In genomic region chr4:143286058-143286457, GRCh38 we compare ENCODE assay signal across 16 cellular contexts. TPM values are rescaled to one million over a fixed set of nuclear protein-coding genes. Genes with fewer than 3 reads are reported as not detected.
A peak's percentile ranks its signal among the peaks of the same experiment; 100 is the strongest.
DNase-seq lines count a peak whose midpoint lies in the region; ATAC-seq and TF ChIP-seq lines count a peak whose summit lies in the region.
"Had no signal": no experiment of that assay in that cellular context is flagged by ENCODE, and none has a peak within 500 bp of the region (broad histone marks: within the 10 kb centered on the region; RNA-seq: fewer than 3 reads in every experiment).

No MANE protein-coding gene starts in this region.

- no peak for ATAC-seq in activated naive CD4-positive, alpha-beta T cell treated with anti-CD3 and anti-CD28 coated beads, Interleukin-2, amount 50 U/mL, for 72 hours
- ATAC-seq in activated T-cell treated with anti-CD3 and anti-CD28 coated beads, Interleukin-2, amount 50 U/mL, for 4 hours = no peak
- ATAC-seq: activated naive CD8-positive, alpha-beta T cell treated with anti-CD3 and anti-CD28 coated beads, Interleukin-2, amount 50 U/mL, for 24 hours had no signal

- no peak overlapping the region for H3K9ac ChIP-seq in rectal smooth muscle tissue (ENCODE audit: low read length)

- no peak for TF ChIP-seq POLR2A in breast epithelium (IDR thresholded peaks at IDR 0.05)

- no peaks in the 10 kb centered on the region for H3K36me3 ChIP-seq in breast epithelium
- H3K36me3 ChIP-seq in right atrium auricular region = no peaks in the 10 kb centered on the region
- H3K36me3 ChIP-seq in rectal smooth muscle tissue (ENCODE audit: control insufficient read depth, insufficient read depth, low read length) = no peaks in the 10 kb centered on the region
- H3K36me3 ChIP-seq in BE2C = no peaks in the 10 kb centered on the region

- intact Hi-C loops in breast epithelium (cut with DNase I; ENCODE audit: low total_unique reads) (loop anchor here (5.0 kb wide), 1 partner anchor 64 kb away; no protein-coding TSS in a partner anchor), MCF 10A (cut with micrococcal nuclease) (no loop called here)

- H3K9me3 Mint-ChIP-seq in MCF 10A (ENCODE audit: unreplicated experiment) = no peaks in the 10 kb centered on the region
- no peaks in the 10 kb centered on the region for H3K9me3 Mint-ChIP-seq in activated naive CD4-positive, alpha-beta T cell treated with anti-CD3 and anti-CD28 coated beads, Interleukin-2, amount 50 U/mL, for 72 hours
- no peaks in the 10 kb centered on the region for H3K9me3 Mint-ChIP-seq in activated T-cell treated with anti-CD3 and anti-CD28 coated beads, Interleukin-2, amount 50 U/mL, for 4 hours
- H3K9me3 Mint-ChIP-seq: activated naive CD8-positive, alpha-beta T cell treated with anti-CD3 and anti-CD28 coated beads, Interleukin-2, amount 50 U/mL, for 24 hours had no signal

- H3K27ac ChIP-seq in breast epithelium (peak overlapping the region; percentile 48 to 57), right atrium auricular region (peak overlapping the region; percentile 55 to 57), rectal smooth muscle tissue (ENCODE audit: low read depth, low read length) (peak overlapping the region; percentile 38)
- H3K27ac ChIP-seq: 22Rv1 had no signal

- no peak overlapping the region for H3K27ac Mint-ChIP-seq in MCF 10A (ENCODE audit: low read depth, unreplicated experiment)
- no peak overlapping the region for H3K27ac Mint-ChIP-seq in activated naive CD4-positive, alpha-beta T cell treated with anti-CD3 and anti-CD28 coated beads, Interleukin-2, amount 50 U/mL, for 72 hours
- H3K27ac Mint-ChIP-seq: activated naive CD8-positive, alpha-beta T cell treated with anti-CD3 and anti-CD28 coated beads, Interleukin-2, amount 50 U/mL, for 24 hours; CD4-positive, CD25-positive, alpha-beta regulatory T cell had no signal

- no peak for DNase-seq in breast epithelium (ENCODE audit: low spot score in 2 of 2)
- no peak for DNase-seq in MCF 10A (ENCODE audit: unreplicated experiment)
- DNase-seq in right atrium auricular region (ENCODE audit: low spot score) = no peak
- DNase-seq in activated naive CD4-positive, alpha-beta T cell treated with anti-CD3 and anti-CD28 coated beads, Interleukin-2, amount 50 U/mL, for 72 hours (ENCODE audit: low spot score in 2 of 2) = no peak
- no peak for DNase-seq in activated T-cell treated with anti-CD3 and anti-CD28 coated beads, Interleukin-2, amount 50 U/mL, for 4 hours
- no peak for DNase-seq in BE2C
- DNase-seq in NCI-H524 (lab: John Stamatoyannopoulos, UW) = no peak
- DNase-seq: activated CD4-positive, alpha-beta T cell treated with anti-CD3 and anti-CD28 coated beads for 4 hours; activated naive CD8-positive, alpha-beta T cell treated with anti-CD3 and anti-CD28 coated beads, Interleukin-2, amount 50 U/mL, for 24 hours; activated T-cell treated with anti-CD3 and anti-CD28 coated beads for 4 hours; CD4-positive, CD25-positive, alpha-beta regulatory T cell; erythroblast; NCI-H1694; T-helper 2 cell had no signal

- peaks cover 17% of the 10 kb centered on the region for H3K4me1 Mint-ChIP-seq in MCF 10A (ENCODE audit: insufficient read depth, unreplicated experiment)
- no peaks in the 10 kb centered on the region for H3K4me1 Mint-ChIP-seq in activated T-cell treated with anti-CD3 and anti-CD28 coated beads, Interleukin-2, amount 50 U/mL, for 4 hours (ENCODE audit: low read depth)
- H3K4me1 Mint-ChIP-seq: activated naive CD8-positive, alpha-beta T cell treated with anti-CD3 and anti-CD28 coated beads, Interleukin-2, amount 50 U/mL, for 24 hours; CD4-positive, CD25-positive, alpha-beta regulatory T cell had no signal

- H3K36me3 Mint-ChIP-seq in MCF 10A (ENCODE audit: insufficient read depth, unreplicated experiment) = no peaks in the 10 kb centered on the region
- H3K36me3 Mint-ChIP-seq in activated naive CD4-positive, alpha-beta T cell treated with anti-CD3 and anti-CD28 coated beads, Interleukin-2, amount 50 U/mL, for 72 hours = no peaks in the 10 kb centered on the region
- H3K36me3 Mint-ChIP-seq in activated T-cell treated with anti-CD3 and anti-CD28 coated beads, Interleukin-2, amount 50 U/mL, for 4 hours (ENCODE audit: insufficient read depth) = no peaks in the 10 kb centered on the region
- H3K36me3 Mint-ChIP-seq: CD4-positive, CD25-positive, alpha-beta regulatory T cell had no signal

- H3K4me3 ChIP-seq in breast epithelium = no peak overlapping the region
- H3K4me3 ChIP-seq in right atrium auricular region = no peak overlapping the region
- no peak overlapping the region for H3K4me3 ChIP-seq in rectal smooth muscle tissue (ENCODE audit: low read length)
- H3K4me3 ChIP-seq in BE2C (ENCODE audit: low read depth, low read length) = no peak overlapping the region

- H3K4me3 Mint-ChIP-seq in MCF 10A (ENCODE audit: unreplicated experiment) = no peak overlapping the region
- no peak overlapping the region for H3K4me3 Mint-ChIP-seq in activated T-cell treated with anti-CD3 and anti-CD28 coated beads, Interleukin-2, amount 50 U/mL, for 4 hours
- H3K4me3 Mint-ChIP-seq: activated naive CD8-positive, alpha-beta T cell treated with anti-CD3 and anti-CD28 coated beads, Interleukin-2, amount 50 U/mL, for 24 hours; CD4-positive, CD25-positive, alpha-beta regulatory T cell had no signal

- POLR2A ChIA-PET in MCF 10A (lab: Yijun Ruan, JAX) = no interaction called here

- H3K4me1 ChIP-seq in breast epithelium (no peaks in the 10 kb centered on the region), right atrium auricular region (peaks cover 0 to 31% of the 10 kb centered on the region in 2 donors), rectal smooth muscle tissue (ENCODE audit: control insufficient read depth, insufficient read depth, low read length) (peaks cover 15% of the 10 kb centered on the region), BE2C (no peaks in the 10 kb centered on the region)

- no peaks in the 10 kb centered on the region for H3K9me3 ChIP-seq in breast epithelium
- no peaks in the 10 kb centered on the region for H3K9me3 ChIP-seq in right atrium auricular region
- no peaks in the 10 kb centered on the region for H3K9me3 ChIP-seq in BE2C

- CTCF ChIA-PET in MCF 10A (lab: Yijun Ruan, JAX) = interaction anchor here (0.8 kb wide), 1 partner anchor 1973 kb away, joined by 5 read pairs; no protein-coding TSS in a partner anchor

- H3K27me3 Mint-ChIP-seq in MCF 10A (ENCODE audit: insufficient read depth, unreplicated experiment) = no peaks in the 10 kb centered on the region
- H3K27me3 Mint-ChIP-seq in activated T-cell treated with anti-CD3 and anti-CD28 coated beads, Interleukin-2, amount 50 U/mL, for 4 hours (ENCODE audit: low read depth) = peaks cover 9% of the 10 kb centered on the region
- H3K27me3 Mint-ChIP-seq: CD4-positive, CD25-positive, alpha-beta regulatory T cell had no signal

- no peaks in the 10 kb centered on the region for H3K27me3 ChIP-seq in breast epithelium
- H3K27me3 ChIP-seq in right atrium auricular region = no peaks in the 10 kb centered on the region
- H3K27me3 ChIP-seq in rectal smooth muscle tissue (ENCODE audit: control insufficient read depth, insufficient read depth, low read length) = no peaks in the 10 kb centered on the region
- no peaks in the 10 kb centered on the region for H3K27me3 ChIP-seq in BE2C

- no TSS peak for BruUV-seq in MCF 10A (replicated peaks; lab: Mats Ljungman, UMichigan)

- no peak for TF ChIP-seq CTCF in breast epithelium (IDR thresholded peaks at IDR 0.05)
- no peak for TF ChIP-seq CTCF in MCF 10A (IDR thresholded peaks at IDR 0.05; ENCODE audit: unreplicated experiment)
- TF ChIP-seq CTCF in right atrium auricular region (IDR thresholded peaks at IDR 0.05) = no peak
- no peak for TF ChIP-seq CTCF in BE2C (IDR thresholded peaks at IDR 0.05; ENCODE audit: low read depth, low read length)

RNA-seq across cellular contexts. Expression of gene GAB1, which starts 50.6 kb away (rescaled TPM):
- 10 to 100 TPM; 24.8 to 67.5 (median 38.7) TPM for total RNA-seq in breast epithelium
- total RNA-seq in MCF 10A (2022) = 5.9 and 7.6 TPM in 2 replicates
- 10 to 100 TPM; 65.4 to 81.7 TPM for total RNA-seq in right atrium auricular region
- 1 to 10 TPM in 1 of 2 donors, not detected in 1; 3.2 TPM for total RNA-seq in activated naive CD4-positive, alpha-beta T cell treated with anti-CD3 and anti-CD28 coated beads, Interleukin-2, amount 50 U/mL, for 72 hours
- total RNA-seq in activated T-cell treated with anti-CD3 and anti-CD28 coated beads, Interleukin-2, amount 50 U/mL, for 4 hours = under 1 TPM; 0.30 to 0.95 (median 0.61) TPM
- polyA plus RNA-seq in BE2C (2012; ENCODE audit: insufficient read depth, insufficient read length, low read depth) = 0.36 TPM
- polyA plus RNA-seq: CD4-positive, CD25-positive, alpha-beta regulatory T cell had no signal
